Comparison of ENCODE assay signal across 2 cellular contexts in genomic region chr12:48946206-48946605, GRCh38.
TF ChIP-seq lines count a peak whose summit lies in the region.

No MANE protein-coding gene starts in this region.

TF ChIP-seq in HCT116, 20 proteins besides CTCF, POLR2A, EP300 and RAD21:
- TF ChIP-seq EGR1 (IDR thresholded peaks at IDR 0.05; ENCODE audit: low read depth): no peak
- TF ChIP-seq ZFX (IDR thresholded peaks at IDR 0.05): no peak
- TF ChIP-seq TCF7L2 (IDR thresholded peaks at IDR 0.05; ENCODE audit: borderline replicate concordance, extremely low read depth, insufficient read depth, insufficient read length): no peak
- TF ChIP-seq YY1 (IDR thresholded peaks at IDR 0.05; ENCODE audit: extremely low read depth, insufficient replicate concordance, low read depth, low read length): no peak
- no peak for TF ChIP-seq JUND (IDR thresholded peaks at IDR 0.05)

TF ChIP-seq in K562, 482 proteins besides CTCF, POLR2A, EP300 and RAD21:
- no peak for TF ChIP-seq ZBTB11 (CRISPR knock-in tag; IDR thresholded peaks at IDR 0.05)
- 0 out of 2 replicates have a peak, but pooled peaks have one; percentile 42 for TF ChIP-seq ZBTB40 (IDR thresholded peaks at IDR 0.05)
- no peak for TF ChIP-seq ZBTB40 (CRISPR knock-in tag; IDR thresholded peaks at IDR 0.05)
TF ChIP-seq in K562: peak in this region for 1.
